1 cellular context compared by ENCODE assay signal in the genomic region with DNA sequence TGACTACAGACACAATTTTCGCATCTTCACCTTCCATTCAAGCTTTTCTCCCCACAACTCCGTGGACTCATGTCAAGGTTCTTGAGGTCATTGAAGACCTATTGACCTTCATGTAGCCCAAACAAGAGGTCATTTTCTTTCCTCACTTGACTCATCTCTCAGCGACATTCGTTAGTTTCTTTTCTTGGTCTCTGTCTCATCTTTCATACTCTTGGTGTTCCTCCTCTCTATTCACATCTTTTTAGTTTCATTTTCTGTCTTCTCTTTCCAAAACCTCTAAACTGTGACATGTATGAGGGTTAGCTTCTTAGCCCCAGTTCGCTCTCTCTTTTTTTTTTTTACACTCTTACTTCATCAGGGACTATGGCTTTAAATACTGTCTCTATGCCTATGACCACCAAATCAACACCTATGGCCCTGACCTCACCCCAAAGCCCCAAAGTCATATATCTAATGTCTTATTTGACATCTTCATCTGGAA.
TF ChIP-seq lines count a peak whose summit lies in the region.

No MANE protein-coding gene starts in this region.

TF ChIP-seq in K562, 482 proteins besides CTCF, POLR2A, EP300 and RAD21 (continued from another document):
- TF ChIP-seq, protein P1, sequence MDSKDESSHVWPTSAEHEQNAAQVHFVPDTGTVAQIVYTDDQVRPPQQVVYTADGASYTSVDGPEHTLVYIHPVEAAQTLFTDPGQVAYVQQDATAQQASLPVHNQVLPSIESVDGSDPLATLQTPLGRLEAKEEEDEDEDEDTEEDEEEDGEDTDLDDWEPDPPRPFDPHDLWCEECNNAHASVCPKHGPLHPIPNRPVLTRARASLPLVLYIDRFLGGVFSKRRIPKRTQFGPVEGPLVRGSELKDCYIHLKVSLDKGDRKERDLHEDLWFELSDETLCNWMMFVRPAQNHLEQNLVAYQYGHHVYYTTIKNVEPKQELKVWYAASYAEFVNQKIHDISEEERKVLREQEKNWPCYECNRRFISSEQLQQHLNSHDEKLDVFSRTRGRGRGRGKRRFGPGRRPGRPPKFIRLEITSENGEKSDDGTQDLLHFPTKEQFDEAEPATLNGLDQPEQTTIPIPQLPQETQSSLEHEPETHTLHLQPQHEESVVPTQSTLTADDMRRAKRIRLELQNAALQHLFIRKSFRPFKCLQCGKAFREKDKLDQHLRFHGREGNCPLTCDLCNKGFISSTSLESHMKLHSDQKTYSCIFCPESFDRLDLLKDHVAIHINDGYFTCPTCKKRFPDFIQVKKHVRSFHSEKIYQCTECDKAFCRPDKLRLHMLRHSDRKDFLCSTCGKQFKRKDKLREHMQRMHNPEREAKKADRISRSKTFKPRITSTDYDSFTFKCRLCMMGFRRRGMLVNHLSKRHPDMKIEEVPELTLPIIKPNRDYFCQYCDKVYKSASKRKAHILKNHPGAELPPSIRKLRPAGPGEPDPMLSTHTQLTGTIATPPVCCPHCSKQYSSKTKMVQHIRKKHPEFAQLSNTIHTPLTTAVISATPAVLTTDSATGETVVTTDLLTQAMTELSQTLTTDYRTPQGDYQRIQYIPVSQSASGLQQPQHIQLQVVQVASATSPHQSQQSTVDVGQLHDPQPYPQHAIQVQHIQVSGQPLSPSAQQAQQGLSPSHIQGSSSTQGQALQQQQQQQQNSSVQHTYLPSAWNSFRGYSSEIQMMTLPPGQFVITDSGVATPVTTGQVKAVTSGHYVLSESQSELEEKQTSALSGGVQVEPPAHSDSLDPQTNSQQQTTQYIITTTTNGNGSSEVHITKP (IDR thresholded peaks at IDR 0.05; ENCODE audit: partially characterized antibody), result no peak
- TF ChIP-seq ZFP1 (CRISPR knock-in tag; IDR thresholded peaks at IDR 0.05) (no peak), ZNF57 (CRISPR knock-in tag; IDR thresholded peaks at IDR 0.05) (no peak)
- TF ChIP-seq, protein P2, sequence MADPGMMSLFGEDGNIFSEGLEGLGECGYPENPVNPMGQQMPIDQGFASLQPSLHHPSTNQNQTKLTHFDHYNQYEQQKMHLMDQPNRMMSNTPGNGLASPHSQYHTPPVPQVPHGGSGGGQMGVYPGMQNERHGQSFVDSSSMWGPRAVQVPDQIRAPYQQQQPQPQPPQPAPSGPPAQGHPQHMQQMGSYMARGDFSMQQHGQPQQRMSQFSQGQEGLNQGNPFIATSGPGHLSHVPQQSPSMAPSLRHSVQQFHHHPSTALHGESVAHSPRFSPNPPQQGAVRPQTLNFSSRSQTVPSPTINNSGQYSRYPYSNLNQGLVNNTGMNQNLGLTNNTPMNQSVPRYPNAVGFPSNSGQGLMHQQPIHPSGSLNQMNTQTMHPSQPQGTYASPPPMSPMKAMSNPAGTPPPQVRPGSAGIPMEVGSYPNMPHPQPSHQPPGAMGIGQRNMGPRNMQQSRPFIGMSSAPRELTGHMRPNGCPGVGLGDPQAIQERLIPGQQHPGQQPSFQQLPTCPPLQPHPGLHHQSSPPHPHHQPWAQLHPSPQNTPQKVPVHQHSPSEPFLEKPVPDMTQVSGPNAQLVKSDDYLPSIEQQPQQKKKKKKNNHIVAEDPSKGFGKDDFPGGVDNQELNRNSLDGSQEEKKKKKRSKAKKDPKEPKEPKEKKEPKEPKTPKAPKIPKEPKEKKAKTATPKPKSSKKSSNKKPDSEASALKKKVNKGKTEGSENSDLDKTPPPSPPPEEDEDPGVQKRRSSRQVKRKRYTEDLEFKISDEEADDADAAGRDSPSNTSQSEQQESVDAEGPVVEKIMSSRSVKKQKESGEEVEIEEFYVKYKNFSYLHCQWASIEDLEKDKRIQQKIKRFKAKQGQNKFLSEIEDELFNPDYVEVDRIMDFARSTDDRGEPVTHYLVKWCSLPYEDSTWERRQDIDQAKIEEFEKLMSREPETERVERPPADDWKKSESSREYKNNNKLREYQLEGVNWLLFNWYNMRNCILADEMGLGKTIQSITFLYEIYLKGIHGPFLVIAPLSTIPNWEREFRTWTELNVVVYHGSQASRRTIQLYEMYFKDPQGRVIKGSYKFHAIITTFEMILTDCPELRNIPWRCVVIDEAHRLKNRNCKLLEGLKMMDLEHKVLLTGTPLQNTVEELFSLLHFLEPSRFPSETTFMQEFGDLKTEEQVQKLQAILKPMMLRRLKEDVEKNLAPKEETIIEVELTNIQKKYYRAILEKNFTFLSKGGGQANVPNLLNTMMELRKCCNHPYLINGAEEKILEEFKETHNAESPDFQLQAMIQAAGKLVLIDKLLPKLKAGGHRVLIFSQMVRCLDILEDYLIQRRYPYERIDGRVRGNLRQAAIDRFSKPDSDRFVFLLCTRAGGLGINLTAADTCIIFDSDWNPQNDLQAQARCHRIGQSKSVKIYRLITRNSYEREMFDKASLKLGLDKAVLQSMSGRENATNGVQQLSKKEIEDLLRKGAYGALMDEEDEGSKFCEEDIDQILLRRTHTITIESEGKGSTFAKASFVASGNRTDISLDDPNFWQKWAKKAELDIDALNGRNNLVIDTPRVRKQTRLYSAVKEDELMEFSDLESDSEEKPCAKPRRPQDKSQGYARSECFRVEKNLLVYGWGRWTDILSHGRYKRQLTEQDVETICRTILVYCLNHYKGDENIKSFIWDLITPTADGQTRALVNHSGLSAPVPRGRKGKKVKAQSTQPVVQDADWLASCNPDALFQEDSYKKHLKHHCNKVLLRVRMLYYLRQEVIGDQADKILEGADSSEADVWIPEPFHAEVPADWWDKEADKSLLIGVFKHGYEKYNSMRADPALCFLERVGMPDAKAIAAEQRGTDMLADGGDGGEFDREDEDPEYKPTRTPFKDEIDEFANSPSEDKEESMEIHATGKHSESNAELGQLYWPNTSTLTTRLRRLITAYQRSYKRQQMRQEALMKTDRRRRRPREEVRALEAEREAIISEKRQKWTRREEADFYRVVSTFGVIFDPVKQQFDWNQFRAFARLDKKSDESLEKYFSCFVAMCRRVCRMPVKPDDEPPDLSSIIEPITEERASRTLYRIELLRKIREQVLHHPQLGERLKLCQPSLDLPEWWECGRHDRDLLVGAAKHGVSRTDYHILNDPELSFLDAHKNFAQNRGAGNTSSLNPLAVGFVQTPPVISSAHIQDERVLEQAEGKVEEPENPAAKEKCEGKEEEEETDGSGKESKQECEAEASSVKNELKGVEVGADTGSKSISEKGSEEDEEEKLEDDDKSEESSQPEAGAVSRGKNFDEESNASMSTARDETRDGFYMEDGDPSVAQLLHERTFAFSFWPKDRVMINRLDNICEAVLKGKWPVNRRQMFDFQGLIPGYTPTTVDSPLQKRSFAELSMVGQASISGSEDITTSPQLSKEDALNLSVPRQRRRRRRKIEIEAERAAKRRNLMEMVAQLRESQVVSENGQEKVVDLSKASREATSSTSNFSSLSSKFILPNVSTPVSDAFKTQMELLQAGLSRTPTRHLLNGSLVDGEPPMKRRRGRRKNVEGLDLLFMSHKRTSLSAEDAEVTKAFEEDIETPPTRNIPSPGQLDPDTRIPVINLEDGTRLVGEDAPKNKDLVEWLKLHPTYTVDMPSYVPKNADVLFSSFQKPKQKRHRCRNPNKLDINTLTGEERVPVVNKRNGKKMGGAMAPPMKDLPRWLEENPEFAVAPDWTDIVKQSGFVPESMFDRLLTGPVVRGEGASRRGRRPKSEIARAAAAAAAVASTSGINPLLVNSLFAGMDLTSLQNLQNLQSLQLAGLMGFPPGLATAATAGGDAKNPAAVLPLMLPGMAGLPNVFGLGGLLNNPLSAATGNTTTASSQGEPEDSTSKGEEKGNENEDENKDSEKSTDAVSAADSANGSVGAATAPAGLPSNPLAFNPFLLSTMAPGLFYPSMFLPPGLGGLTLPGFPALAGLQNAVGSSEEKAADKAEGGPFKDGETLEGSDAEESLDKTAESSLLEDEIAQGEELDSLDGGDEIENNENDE (IDR thresholded peaks at IDR 0.05; ENCODE audit: low read depth, low read length), result no peak
